Comparison of ENCODE assay signal across 9 cellular contexts in the genomic region with DNA sequence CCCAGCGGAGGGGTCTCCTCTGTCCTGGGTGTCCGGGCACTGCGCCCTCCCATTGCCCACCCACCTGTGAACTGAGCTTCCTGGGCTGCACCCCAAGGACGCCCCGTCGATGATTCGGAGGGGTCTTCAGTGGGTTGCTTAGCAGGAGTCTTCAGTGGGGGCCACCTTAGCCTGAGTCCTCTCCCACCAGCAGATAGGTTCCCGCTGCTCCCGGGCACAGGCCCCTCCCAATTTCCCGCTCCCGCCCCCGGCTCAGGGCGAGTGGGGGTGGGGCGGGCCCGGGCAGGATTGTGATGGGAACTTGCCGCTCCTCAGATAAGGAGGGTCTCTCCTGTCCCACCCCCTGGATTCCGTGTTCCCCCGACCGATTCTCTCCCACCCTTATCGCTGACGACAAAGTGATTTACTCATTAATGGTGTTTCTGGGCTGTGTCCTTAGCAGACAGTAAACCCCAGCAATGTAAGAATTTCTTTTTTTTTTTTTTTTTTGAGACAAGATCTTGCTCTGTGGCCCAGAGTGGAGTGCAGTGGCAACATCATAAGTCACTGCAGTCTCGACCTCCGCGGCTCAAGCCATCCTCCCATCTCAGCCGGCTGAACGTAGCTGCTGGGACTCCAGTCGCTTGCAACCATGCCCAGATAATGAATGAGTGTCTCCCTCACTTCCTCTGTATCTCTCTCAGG. TPM values are rescaled to one million over a fixed set of nuclear protein-coding genes. Genes with fewer than 3 reads are reported as not detected.
DNase-seq lines count a peak whose midpoint lies in the region; TF ChIP-seq lines count a peak whose summit lies in the region.
"Had no signal": no experiment of that assay in that cellular context is flagged by ENCODE, and none has a peak within 500 bp of the region (broad histone marks: within the 10 kb centered on the region; RNA-seq: fewer than 3 reads in every experiment).

No MANE protein-coding gene starts in this region.

- TF ChIP-seq POLR2A in prostate gland (IDR thresholded peaks at IDR 0.05): peak; percentile 19

- no peak overlapping the region for H3K27ac ChIP-seq in CD4-positive, alpha-beta memory T cell (ENCODE audit: low read depth, low read length)
- H3K27ac ChIP-seq in HUES64 (ENCODE audit: low read depth, low read length) (no peak overlapping the region), prostate gland (peak overlapping the region; percentile 53 to 56)

- no peaks in the 10 kb centered on the region for H3K9me3 Mint-ChIP-seq in CD4-positive, alpha-beta memory T cell
- no peaks in the 10 kb centered on the region for H3K9me3 Mint-ChIP-seq in activated CD4-positive, alpha-beta memory T cell treated with anti-CD3 and anti-CD28 coated beads for 36 hours

- peaks cover 18 to 51% (median 31%) of the 10 kb centered on the region in 4 donors for H3K4me1 Mint-ChIP-seq in CD4-positive, alpha-beta memory T cell
- H3K4me1 Mint-ChIP-seq in activated CD4-positive, alpha-beta memory T cell treated with anti-CD3 and anti-CD28 coated beads for 36 hours (ENCODE audit: low read depth): peaks cover 22% of the 10 kb centered on the region

- H3K4me3 Mint-ChIP-seq in CD4-positive, alpha-beta memory T cell: peak overlapping the region; percentile 49 to 85 (median 79)
- H3K4me3 Mint-ChIP-seq in activated CD4-positive, alpha-beta memory T cell treated with anti-CD3 and anti-CD28 coated beads for 36 hours: peak overlapping the region; percentile 27

- H3K9me3 ChIP-seq in CD4-positive, alpha-beta memory T cell (ENCODE audit: control insufficient read depth in 1 of 2, low read length in 2 of 2): no peaks in the 10 kb centered on the region
- H3K9me3 ChIP-seq in HUES64 (ENCODE audit: insufficient read depth, low read depth, low read length) (no peaks in the 10 kb centered on the region), prostate gland (no peaks in the 10 kb centered on the region)

- DNase-seq in CD4-positive, alpha-beta memory T cell: peak in 2 of 5 donors; percentile 13 to 55
- DNase-seq in activated CD4-positive, alpha-beta memory T cell treated with anti-CD3 and anti-CD28 coated beads for 36 hours: no peak
- peak; percentile 80 for DNase-seq in globus pallidus (ENCODE audit: low spot score)
- DNase-seq in prostate gland (ENCODE audit: low spot score): peak; percentile 38
- DNase-seq in mesenteric fat pad (ENCODE audit: low spot score): no peak
- no peak for DNase-seq in stimulated activated naive CD4-positive, alpha-beta T cell (lab: John Stamatoyannopoulos, UW)
- no peak for DNase-seq in NCI-H2107 (lab: John Stamatoyannopoulos, UW)

- CTCF ChIA-PET in CD4-positive, alpha-beta memory T cell (lab: Charles Lee; ENCODE audit: partially characterized antibody): interaction anchor here (0.7 to 2.6 kb wide), 4 partner anchors 10 to 105 kb away, joined by 3 to 9 read pairs (median 4); no protein-coding TSS in a partner anchor
- CTCF ChIA-PET in activated CD4-positive, alpha-beta memory T cell treated with anti-CD3 and anti-CD28 coated beads for 36 hours (lab: Charles Lee): interaction anchor here (1.3 to 2.6 kb wide), 4 partner anchors 10 to 200 kb away, joined by 3 to 8 read pairs (median 5); partner anchors contain the start of gene DNM2

- peaks cover 38% of the 10 kb centered on the region for H3K27me3 ChIP-seq in CD4-positive, alpha-beta memory T cell (ENCODE audit: insufficient read depth, low read length)
- H3K27me3 ChIP-seq in HUES64 (ENCODE audit: insufficient read depth, low read length) (peaks cover 71% of the 10 kb centered on the region), prostate gland (replicated peaks; ENCODE audit: insufficient read depth) (no peaks in the 10 kb centered on the region)

- peaks cover 40 to 41% of the 10 kb centered on the region in 2 donors for H3K27me3 Mint-ChIP-seq in CD4-positive, alpha-beta memory T cell
- H3K27me3 Mint-ChIP-seq in activated CD4-positive, alpha-beta memory T cell treated with anti-CD3 and anti-CD28 coated beads for 36 hours: peaks cover 53% of the 10 kb centered on the region

- WGBS in HUES64: 1% methylated on average over 24 of the region's 27 CpGs
- 2% methylated on average over 27 of the region's 27 CpGs for WGBS in prostate gland

- intact Hi-C loops in CD4-positive, alpha-beta memory T cell (cut with micrococcal nuclease): no loop called here
- intact Hi-C loops in activated CD4-positive, alpha-beta memory T cell treated with anti-CD3 and anti-CD28 coated beads for 36 hours (cut with micrococcal nuclease): no loop called here
- intact Hi-C loops in prostate gland (cut with DNase I): no loop called here

- POLR2A ChIA-PET in CD4-positive, alpha-beta memory T cell (lab: Charles Lee; ENCODE audit: partially characterized antibody): interaction anchor here (1.0 to 1.6 kb wide), 3 partner anchors 35 to 86 kb away, joined by 3 to 4 read pairs (median 3); partner anchors contain the start of gene KRI1
- POLR2A ChIA-PET in activated CD4-positive, alpha-beta memory T cell treated with anti-CD3 and anti-CD28 coated beads for 36 hours (lab: Charles Lee): interaction anchor here (0.6 kb wide), 1 partner anchor 123 kb away, joined by 3 read pairs; no protein-coding TSS in a partner anchor

- H3K4me3 ChIP-seq in CD4-positive, alpha-beta memory T cell (ENCODE audit: low read length in 2 of 2): peak overlapping the region; percentile 24 to 28
- H3K4me3 ChIP-seq in HUES64 (ENCODE audit: low read length) (peak overlapping the region; percentile 55), prostate gland (peak overlapping the region; percentile 27 to 38)

- H3K36me3 ChIP-seq in CD4-positive, alpha-beta memory T cell (ENCODE audit: insufficient read depth, low read length): no peaks in the 10 kb centered on the region
- H3K36me3 ChIP-seq in HUES64 (ENCODE audit: insufficient read depth, low read length) (no peaks in the 10 kb centered on the region), prostate gland (no peaks in the 10 kb centered on the region)

- no peak for TF ChIP-seq CTCF in prostate gland (IDR thresholded peaks at IDR 0.05)

- H3K36me3 Mint-ChIP-seq in CD4-positive, alpha-beta memory T cell: peaks cover 0 to 2% of the 10 kb centered on the region in 2 donors
- no peaks in the 10 kb centered on the region for H3K36me3 Mint-ChIP-seq in activated CD4-positive, alpha-beta memory T cell treated with anti-CD3 and anti-CD28 coated beads for 36 hours

- H3K27ac Mint-ChIP-seq in CD4-positive, alpha-beta memory T cell: peak overlapping the region in 4 of 7 donors; percentile 11 to 92 (median 69)
- no peak overlapping the region for H3K27ac Mint-ChIP-seq in activated CD4-positive, alpha-beta memory T cell treated with anti-CD3 and anti-CD28 coated beads for 36 hours

- H3K4me1 ChIP-seq in CD4-positive, alpha-beta memory T cell (ENCODE audit: insufficient read depth, low read length): peaks cover 40% of the 10 kb centered on the region
- H3K4me1 ChIP-seq in HUES64 (ENCODE audit: insufficient read depth, low read length) (0 out of 2 replicates have a peak, but pooled peaks cover 4% of the 10 kb centered on the region), prostate gland (replicated peaks) (no peaks in the 10 kb centered on the region)

- H3K9ac ChIP-seq in HUES64 (ENCODE audit: low read depth, low read length): peak overlapping the region; percentile 3; the same call in 1 of the 2 replicates

RNA-seq across cellular contexts. Expression of gene S1PR5, which starts 0.7 kb away (rescaled TPM):
- 1 to 10 TPM; 1.6 to 1.9 TPM for total RNA-seq in CD4-positive, alpha-beta memory T cell
- polyA plus RNA-seq in CD4-positive, alpha-beta memory T cell: 1 to 10 TPM; 1.3 to 3.1 TPM
- 1.1 TPM for polyA plus RNA-seq in HUES64 (2013, experiment 1 of 2)
- 1.0 TPM for polyA plus RNA-seq in HUES64 (2013, experiment 2 of 2)
- under 1 TPM; 0.12 to 0.40 TPM for total RNA-seq in activated CD4-positive, alpha-beta memory T cell treated with anti-CD3 and anti-CD28 coated beads for 36 hours
- total RNA-seq in prostate gland (10 to 100 TPM in 1 of 2 donors, 1 to 10 TPM in 1; 3.4 to 17.0 TPM), mesenteric fat pad (0.13 TPM)
- total RNA-seq: LHCN-M2 had no signal

RNA-seq across cellular contexts. Expression of gene KEAP1, which starts 14.7 kb away (rescaled TPM):
- total RNA-seq in CD4-positive, alpha-beta memory T cell: 10 to 100 TPM; 49.2 to 60.1 TPM
- 10 to 100 TPM; 35.7 to 55.0 TPM for polyA plus RNA-seq in CD4-positive, alpha-beta memory T cell
- polyA plus RNA-seq in HUES64 (2013, experiment 1 of 2): 55.3 TPM
- 51.2 TPM for polyA plus RNA-seq in HUES64 (2013, experiment 2 of 2)
- total RNA-seq in activated CD4-positive, alpha-beta memory T cell treated with anti-CD3 and anti-CD28 coated beads for 36 hours: 10 to 100 TPM; 68.0 to 71.0 TPM
- total RNA-seq in prostate gland: 10 to 100 TPM; 93.4 to 94.2 TPM
- 71.9 TPM for total RNA-seq in mesenteric fat pad

RNA-seq across cellular contexts. Expression of gene ATG4D, which starts 25.8 kb away (rescaled TPM):
- 10 to 100 TPM; 51.5 to 58.6 TPM for total RNA-seq in CD4-positive, alpha-beta memory T cell
- 10 to 100 TPM in 1 of 2 donors, 1 to 10 TPM in 1; 9.3 to 22.1 TPM for polyA plus RNA-seq in CD4-positive, alpha-beta memory T cell
- polyA plus RNA-seq in HUES64 (2013, experiment 1 of 2): 23.6 TPM
- 24.9 TPM for polyA plus RNA-seq in HUES64 (2013, experiment 2 of 2)
- total RNA-seq in activated CD4-positive, alpha-beta memory T cell treated with anti-CD3 and anti-CD28 coated beads for 36 hours: 10 to 100 TPM; 23.8 to 26.7 TPM
- 10 to 100 TPM; 36.3 to 57.9 TPM for total RNA-seq in prostate gland
- 19.0 TPM for total RNA-seq in mesenteric fat pad

RNA-seq across cellular contexts. Expression of gene KRI1, which starts 47.9 kb away (rescaled TPM):
- 10 to 100 TPM; 72.7 to 73.0 TPM for total RNA-seq in CD4-positive, alpha-beta memory T cell
- polyA plus RNA-seq in CD4-positive, alpha-beta memory T cell: 10 to 100 TPM in 1 of 2 donors, 1 to 10 TPM in 1; 3.2 to 36.3 TPM
- 27.0 TPM for polyA plus RNA-seq in HUES64 (2013, experiment 1 of 2)
- polyA plus RNA-seq in HUES64 (2013, experiment 2 of 2): 24.5 TPM
- total RNA-seq in activated CD4-positive, alpha-beta memory T cell treated with anti-CD3 and anti-CD28 coated beads for 36 hours: 10 to 100 TPM; 46.2 to 52.3 TPM
- 10 to 100 TPM; 23.6 to 23.8 TPM for total RNA-seq in prostate gland
- 21.7 TPM for total RNA-seq in mesenteric fat pad

RNA-seq across cellular contexts. Expression of gene CDKN2D, which starts 50.9 kb away (rescaled TPM):
- 10 to 100 TPM; 25.6 to 29.2 TPM for total RNA-seq in CD4-positive, alpha-beta memory T cell
- polyA plus RNA-seq in CD4-positive, alpha-beta memory T cell: 100 to 1,000 TPM; 130 to 159 TPM
- 2.4 TPM for polyA plus RNA-seq in HUES64 (2013, experiment 1 of 2)
- polyA plus RNA-seq in HUES64 (2013, experiment 2 of 2): 3.7 TPM
- 10 to 100 TPM; 68.6 to 68.8 TPM for total RNA-seq in activated CD4-positive, alpha-beta memory T cell treated with anti-CD3 and anti-CD28 coated beads for 36 hours
- total RNA-seq in prostate gland (1 to 10 TPM; 3.7 to 8.2 TPM), mesenteric fat pad (11.4 TPM)

Comparison
In these comparisons a context has a peak if more than half of its experiments do, and no peak if none do; other contexts are left out.
1. DNase-seq: peak in globus pallidus (single experiment) and prostate gland (single experiment); none in activated CD4-positive, alpha-beta memory T cell treated with anti-CD3 and anti-CD28 coated beads for 36 hours (single experiment), mesenteric fat pad (single experiment), stimulated activated naive CD4-positive, alpha-beta T cell (0 of 6) and NCI-H2107 (single experiment).
2. H3K27ac ChIP-seq: peak in prostate gland (2 of 2); none in CD4-positive, alpha-beta memory T cell (single experiment) and HUES64 (single experiment).
3. Peak in every context shown above with its lines, with median percentiles within 50 percentile points of each other: H3K4me3 ChIP-seq.